23 cellular contexts compared by ENCODE assay signal in genomic region chr12:102873077-102873476, GRCh38. TPM values are rescaled to one million over a fixed set of nuclear protein-coding genes. Genes with fewer than 3 reads are reported as not detected.
"Had no signal": no experiment of that assay in that cellular context is flagged by ENCODE, and none has a peak within 500 bp of the region (broad histone marks: within the 10 kb centered on the region; RNA-seq: fewer than 3 reads in every experiment).

No MANE protein-coding gene starts in this region.

- H3K4me1 ChIP-seq: body of pancreas, psoas muscle had no signal

- H3K9me3 ChIP-seq: body of pancreas, psoas muscle had no signal

- H3K4me3 ChIP-seq: body of pancreas, cardiac muscle cell, psoas muscle, skin epidermis had no signal

- ATAC-seq: body of pancreas; natural killer cell; psoas muscle; right cardiac atrium; stimulated activated effector memory CD8-positive, alpha-beta T cell treated with anti-CD3 and anti-CD28 coated beads, Interleukin-12 subunit alpha, Interleukin-12 subunit beta, amount 100 ng/mL, for 72 hours; stimulated activated naive CD8-positive, alpha-beta T cell treated with anti-CD3 and anti-CD28 coated beads, Interleukin-15, amount 100 ng/mL, for 72 hours; WTC11 had no signal

- H3K36me3 ChIP-seq: cardiac muscle cell had no signal

- DNase-seq: activated gamma-delta T cell treated with Interleukin-2 at 50 U/mL for 16 hours; activated T-cell treated with anti-CD3 and anti-CD28 coated beads, Interleukin-2, amount 50 U/mL, for 1 hour; anterior cingulate cortex; body of pancreas; effector CD4-positive, alpha-beta T cell; glutamatergic neuron; hippocampal formation; midbrain; natural killer cell; psoas muscle; right cardiac atrium; stimulated activated CD4-positive, alpha-beta T cell treated with anti-CD3 and anti-CD28 coated beads, Interleukin-2, amount 100 ng/mL, for 24 hours; stimulated activated naive CD8-positive, alpha-beta T cell treated with anti-CD3 and anti-CD28 coated beads, Interleukin-15, amount 100 ng/mL, for 72 hours; T1000; trophoblast cell had no signal

- H3K27me3 ChIP-seq: body of pancreas, cardiac muscle cell had no signal

RNA-seq across cellular contexts. Expression of gene PAH, which starts 44.0 kb away (rescaled TPM):
- total RNA-seq: chondrocyte, epithelial cell of proximal tubule, fibroblast of lung, natural killer cell, osteocyte had no signal
